11 cellular contexts compared by ENCODE assay signal in the genomic region with DNA sequence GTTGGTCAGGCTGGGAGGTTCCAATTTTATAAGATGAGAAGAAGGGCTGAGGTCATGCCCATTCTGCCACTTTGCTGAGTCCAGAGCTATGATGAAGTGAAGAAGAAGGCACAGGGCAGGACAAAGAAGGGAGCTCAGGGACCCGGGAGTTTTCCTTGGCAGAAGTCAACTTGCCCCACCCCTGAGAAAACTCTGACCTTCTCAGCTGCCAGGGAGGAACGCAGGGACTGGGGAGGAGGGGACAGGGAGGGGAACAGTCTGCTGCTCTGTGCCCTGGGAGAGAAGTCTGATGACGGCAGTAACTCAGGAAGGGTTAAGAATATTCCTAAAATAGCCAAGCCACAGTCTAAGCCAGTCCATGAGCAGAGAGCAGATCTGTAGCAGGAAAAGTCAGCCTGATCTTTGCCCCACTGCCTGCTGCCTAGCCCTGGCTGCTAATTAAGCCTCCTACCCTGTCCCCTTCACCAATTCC. TPM values are rescaled to one million over a fixed set of nuclear protein-coding genes. Genes with fewer than 3 reads are reported as not detected.
DNase-seq lines count a peak whose midpoint lies in the region; ATAC-seq and TF ChIP-seq lines count a peak whose summit lies in the region.
"Had no signal": no experiment of that assay in that cellular context is flagged by ENCODE, and none has a peak within 500 bp of the region (broad histone marks: within the 10 kb centered on the region; RNA-seq: fewer than 3 reads in every experiment).

No MANE protein-coding gene starts in this region.

- no peak for TF ChIP-seq POLR2A in sigmoid colon (IDR thresholded peaks at IDR 0.05)

- CTCF ChIA-PET in HEK293 (lab: Yijun Ruan, JAX) = interaction anchor here (0.6 to 0.9 kb wide), 2 partner anchors 87 kb away, joined by 4 read pairs; no protein-coding TSS in a partner anchor
- CTCF ChIA-PET in Calu3 (lab: Charles Lee) = no interaction called here

- POLR2A ChIA-PET in HEK293 (lab: Yijun Ruan, JAX) = no interaction called here

- WGBS in sigmoid colon, 2 donors = 4 to 33% methylated on average over 3 of the region's 3 CpGs

- no TSS peak for BruUV-seq in Calu3 (replicated peaks; lab: Mats Ljungman, UMichigan)

- H3K36me3 ChIP-seq in HEK293 (ENCODE audit: control insufficient read depth in 2 of 2, insufficient read depth in 1 of 2, low read length in 2 of 2) (no peaks in the 10 kb centered on the region), sigmoid colon (no peaks in the 10 kb centered on the region)

- H3K27ac ChIP-seq in HEK293 (ENCODE audit: extremely low read depth, low read depth, low read length) (no peak overlapping the region), sigmoid colon (peak overlapping the region; percentile 49 to 59 (median 56))

- DNase-seq in Right ventricle myocardium superior (peak; percentile 66), sigmoid colon (no peak), GM10266 (ENCODE audit: extremely low spot score) (no peak), Calu3 (no peak)
- DNase-seq in stimulated activated CD8-positive, alpha-beta memory T cell treated with anti-CD3 and anti-CD28 coated beads, Interleukin-4, amount 100 ng/mL, for 48 hours = no peak
- DNase-seq: activated CD8-positive, alpha-beta T cell treated with anti-CD3 and anti-CD28 coated beads, Interleukin-2, amount 10 ng/mL, durations not matched to agents 7 days and 5 days; amniotic stem cell; NCI-H526; stimulated activated CD4-positive, alpha-beta T cell treated with anti-CD3 and anti-CD28 coated beads, Interleukin-4, amount 100 ng/mL, for 4 hours had no signal

- no peak for TF ChIP-seq CTCF in HEK293 (tag by site-specific recombination; IDR thresholded peaks at IDR 0.05)
- TF ChIP-seq CTCF in sigmoid colon (IDR thresholded peaks at IDR 0.05) = no peak
- TF ChIP-seq CTCF in GM10266 (IDR thresholded peaks at IDR 0.05; ENCODE audit: control insufficient read depth, insufficient read depth, low read depth, missing control alignments) = no peak
- no peak for TF ChIP-seq CTCF in Calu3 (IDR thresholded peaks at IDR 0.05; ENCODE audit: unreplicated experiment)

- H3K27me3 ChIP-seq in sigmoid colon = no peaks in the 10 kb centered on the region

- H3K4me1 Mint-ChIP-seq in Calu3 (ENCODE audit: low read depth, unreplicated experiment) = peaks cover 18% of the 10 kb centered on the region

- intact Hi-C loops in Right ventricle myocardium superior (cut with DNase I) (no loop called here), sigmoid colon (cut with DNase I) (loop anchor here (10.0 kb wide), 1 partner anchor 575 kb away; no protein-coding TSS in a partner anchor), Calu3 (cut with micrococcal nuclease; ENCODE audit: unreplicated experiment) (no loop called here)

- H3K9me3 ChIP-seq in HEK293 (ENCODE audit: control insufficient read depth, insufficient read depth, low read depth, low read length) = no peaks in the 10 kb centered on the region
- H3K9me3 ChIP-seq in sigmoid colon = no peaks in the 10 kb centered on the region

- no peak overlapping the region for H3K4me3 Mint-ChIP-seq in Calu3 (ENCODE audit: low read depth, unreplicated experiment)
- H3K4me3 Mint-ChIP-seq: activated CD8-positive, alpha-beta T cell treated with anti-CD3 and anti-CD28 coated beads, Interleukin-2, amount 10 ng/mL, durations not matched to agents 7 days and 5 days had no signal

- no peaks in the 10 kb centered on the region for H3K36me3 Mint-ChIP-seq in Calu3 (ENCODE audit: insufficient read depth, unreplicated experiment)

- H3K4me3 ChIP-seq in HEK293 (ENCODE audit: low read depth, low read length) (no peak overlapping the region), sigmoid colon (no peak overlapping the region)

- H3K27me3 Mint-ChIP-seq in Calu3 (ENCODE audit: unreplicated experiment) = no peaks in the 10 kb centered on the region

- peak in 1 of 4 donors; percentile 22 for TF ChIP-seq EP300 in sigmoid colon (IDR thresholded peaks at IDR 0.05)

- no peak overlapping the region for H3K27ac Mint-ChIP-seq in Calu3 (ENCODE audit: unreplicated experiment)
- H3K27ac Mint-ChIP-seq: activated CD8-positive, alpha-beta T cell treated with anti-CD3 and anti-CD28 coated beads, Interleukin-2, amount 10 ng/mL, durations not matched to agents 7 days and 5 days had no signal

- H3K9me3 Mint-ChIP-seq in Calu3 (ENCODE audit: low read depth, unreplicated experiment) = no peaks in the 10 kb centered on the region

- peak; percentile 87 for ATAC-seq in Right ventricle myocardium superior (ENCODE audit: poor library complexity)
- ATAC-seq: activated CD8-positive, alpha-beta T cell treated with anti-CD3 and anti-CD28 coated beads, Interleukin-2, amount 10 ng/mL, durations not matched to agents 7 days and 5 days had no signal

- H3K4me1 ChIP-seq in HEK293 (ENCODE audit: control insufficient read depth, insufficient read depth, low read length) = no peaks in the 10 kb centered on the region
- peaks cover 0 to 15% (median 12%) of the 10 kb centered on the region in 4 donors for H3K4me1 ChIP-seq in sigmoid colon

TF ChIP-seq in HEK293, 187 proteins besides CTCF, POLR2A, EP300 and RAD21 (continues in another document):
- TF ChIP-seq, protein P1, sequence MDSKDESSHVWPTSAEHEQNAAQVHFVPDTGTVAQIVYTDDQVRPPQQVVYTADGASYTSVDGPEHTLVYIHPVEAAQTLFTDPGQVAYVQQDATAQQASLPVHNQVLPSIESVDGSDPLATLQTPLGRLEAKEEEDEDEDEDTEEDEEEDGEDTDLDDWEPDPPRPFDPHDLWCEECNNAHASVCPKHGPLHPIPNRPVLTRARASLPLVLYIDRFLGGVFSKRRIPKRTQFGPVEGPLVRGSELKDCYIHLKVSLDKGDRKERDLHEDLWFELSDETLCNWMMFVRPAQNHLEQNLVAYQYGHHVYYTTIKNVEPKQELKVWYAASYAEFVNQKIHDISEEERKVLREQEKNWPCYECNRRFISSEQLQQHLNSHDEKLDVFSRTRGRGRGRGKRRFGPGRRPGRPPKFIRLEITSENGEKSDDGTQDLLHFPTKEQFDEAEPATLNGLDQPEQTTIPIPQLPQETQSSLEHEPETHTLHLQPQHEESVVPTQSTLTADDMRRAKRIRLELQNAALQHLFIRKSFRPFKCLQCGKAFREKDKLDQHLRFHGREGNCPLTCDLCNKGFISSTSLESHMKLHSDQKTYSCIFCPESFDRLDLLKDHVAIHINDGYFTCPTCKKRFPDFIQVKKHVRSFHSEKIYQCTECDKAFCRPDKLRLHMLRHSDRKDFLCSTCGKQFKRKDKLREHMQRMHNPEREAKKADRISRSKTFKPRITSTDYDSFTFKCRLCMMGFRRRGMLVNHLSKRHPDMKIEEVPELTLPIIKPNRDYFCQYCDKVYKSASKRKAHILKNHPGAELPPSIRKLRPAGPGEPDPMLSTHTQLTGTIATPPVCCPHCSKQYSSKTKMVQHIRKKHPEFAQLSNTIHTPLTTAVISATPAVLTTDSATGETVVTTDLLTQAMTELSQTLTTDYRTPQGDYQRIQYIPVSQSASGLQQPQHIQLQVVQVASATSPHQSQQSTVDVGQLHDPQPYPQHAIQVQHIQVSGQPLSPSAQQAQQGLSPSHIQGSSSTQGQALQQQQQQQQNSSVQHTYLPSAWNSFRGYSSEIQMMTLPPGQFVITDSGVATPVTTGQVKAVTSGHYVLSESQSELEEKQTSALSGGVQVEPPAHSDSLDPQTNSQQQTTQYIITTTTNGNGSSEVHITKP (tag by site-specific recombination; IDR thresholded peaks at IDR 0.05) = peak; percentile 94
- no peak for TF ChIP-seq PRDM1 (tag by site-specific recombination; IDR thresholded peaks at IDR 0.05)
- TF ChIP-seq ZNF629 (tag by site-specific recombination; IDR thresholded peaks at IDR 0.05) = no peak
- no peak for TF ChIP-seq ZSCAN23 (tag by site-specific recombination; IDR thresholded peaks at IDR 0.05)
- TF ChIP-seq ZNF202 (tag by site-specific recombination; IDR thresholded peaks at IDR 0.05; ENCODE audit: borderline replicate concordance) = no peak
- TF ChIP-seq ZSCAN30 (tag by site-specific recombination; IDR thresholded peaks at IDR 0.05) = no peak
- TF ChIP-seq, protein P2, sequence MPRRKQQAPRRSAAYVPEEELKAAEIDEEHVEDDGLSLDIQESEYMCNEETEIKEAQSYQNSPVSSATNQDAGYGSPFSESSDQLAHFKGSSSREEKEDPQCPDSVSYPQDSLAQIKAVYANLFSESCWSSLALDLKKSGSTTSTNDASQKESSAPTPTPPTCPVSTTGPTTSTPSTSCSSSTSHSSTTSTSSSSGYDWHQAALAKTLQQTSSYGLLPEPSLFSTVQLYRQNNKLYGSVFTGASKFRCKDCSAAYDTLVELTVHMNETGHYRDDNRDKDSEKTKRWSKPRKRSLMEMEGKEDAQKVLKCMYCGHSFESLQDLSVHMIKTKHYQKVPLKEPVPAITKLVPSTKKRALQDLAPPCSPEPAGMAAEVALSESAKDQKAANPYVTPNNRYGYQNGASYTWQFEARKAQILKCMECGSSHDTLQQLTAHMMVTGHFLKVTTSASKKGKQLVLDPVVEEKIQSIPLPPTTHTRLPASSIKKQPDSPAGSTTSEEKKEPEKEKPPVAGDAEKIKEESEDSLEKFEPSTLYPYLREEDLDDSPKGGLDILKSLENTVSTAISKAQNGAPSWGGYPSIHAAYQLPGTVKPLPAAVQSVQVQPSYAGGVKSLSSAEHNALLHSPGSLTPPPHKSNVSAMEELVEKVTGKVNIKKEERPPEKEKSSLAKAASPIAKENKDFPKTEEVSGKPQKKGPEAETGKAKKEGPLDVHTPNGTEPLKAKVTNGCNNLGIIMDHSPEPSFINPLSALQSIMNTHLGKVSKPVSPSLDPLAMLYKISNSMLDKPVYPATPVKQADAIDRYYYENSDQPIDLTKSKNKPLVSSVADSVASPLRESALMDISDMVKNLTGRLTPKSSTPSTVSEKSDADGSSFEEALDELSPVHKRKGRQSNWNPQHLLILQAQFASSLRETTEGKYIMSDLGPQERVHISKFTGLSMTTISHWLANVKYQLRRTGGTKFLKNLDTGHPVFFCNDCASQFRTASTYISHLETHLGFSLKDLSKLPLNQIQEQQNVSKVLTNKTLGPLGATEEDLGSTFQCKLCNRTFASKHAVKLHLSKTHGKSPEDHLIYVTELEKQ (tag by site-specific recombination; IDR thresholded peaks at IDR 0.05; ENCODE audit: borderline replicate concordance) = no peak

RNA-seq across cellular contexts. Expression of a gene that starts 11.7 kb away (rescaled TPM):
- total RNA-seq in Right ventricle myocardium superior = 43.2 TPM
- 10 to 100 TPM; 45.3 to 98.1 (median 67.1) TPM for total RNA-seq in sigmoid colon
- polyA plus RNA-seq in sigmoid colon = 100 to 1,000 TPM; 112 to 157 (median 118) TPM
- total RNA-seq in Calu3 (2022) = 2.2 TPM in 1 of 2 replicates, not detected in the other
- total RNA-seq: activated CD8-positive, alpha-beta T cell treated with anti-CD3 and anti-CD28 coated beads, Interleukin-2, amount 10 ng/mL, durations not matched to agents 7 days and 5 days had no signal

RNA-seq across cellular contexts. Expression of a gene that starts 21.6 kb away (rescaled TPM):
- total RNA-seq in Right ventricle myocardium superior (23.5 TPM), sigmoid colon (10 to 100 TPM; 24.2 to 55.0 (median 38.4) TPM), Calu3 (2022) (7.2 and 11.3 TPM in 2 replicates)
- 10 to 100 TPM in 2 of 3 donors, 1 to 10 TPM in 1; 4.6 to 24.0 (median 11.4) TPM for polyA plus RNA-seq in sigmoid colon
- total RNA-seq: activated CD8-positive, alpha-beta T cell treated with anti-CD3 and anti-CD28 coated beads, Interleukin-2, amount 10 ng/mL, durations not matched to agents 7 days and 5 days had no signal

RNA-seq across cellular contexts. Expression of a gene that starts 22.6 kb away (rescaled TPM):
- total RNA-seq in Right ventricle myocardium superior = 33.5 TPM
- 10 to 100 TPM in 3 of 4 donors, 1 to 10 TPM in 1; 8.6 to 23.3 (median 14.1) TPM for total RNA-seq in sigmoid colon
- 1 to 10 TPM in 2 of 3 donors, under 1 TPM in 1; 0.92 to 6.5 (median 1.8) TPM for polyA plus RNA-seq in sigmoid colon
- total RNA-seq in Calu3 (2022) = 0.83 TPM in 1 of 2 replicates, not detected in the other
- total RNA-seq: activated CD8-positive, alpha-beta T cell treated with anti-CD3 and anti-CD28 coated beads, Interleukin-2, amount 10 ng/mL, durations not matched to agents 7 days and 5 days had no signal

RNA-seq across cellular contexts. Expression of a gene that starts 40.1 kb away (rescaled TPM):
- not detected for total RNA-seq in Right ventricle myocardium superior
- not detected for total RNA-seq in sigmoid colon
- polyA plus RNA-seq in sigmoid colon = not detected
- not detected in 2 replicates for total RNA-seq in Calu3 (2022)
- total RNA-seq: activated CD8-positive, alpha-beta T cell treated with anti-CD3 and anti-CD28 coated beads, Interleukin-2, amount 10 ng/mL, durations not matched to agents 7 days and 5 days; mucosa of gallbladder had no signal

Comparison
In these comparisons a context has a peak if more than half of its experiments do, and no peak if none do; other contexts are left out.
1. RNA of a gene that starts 11.7 kb away (total RNA-seq): 45.3 to 98.1 TPM in sigmoid colon and 43.2 TPM in Right ventricle myocardium superior (single experiment); 2.2 TPM in Calu3; every median in the first group is over 10 times any median in the second.